26 cellular contexts compared by ENCODE assay signal in genomic region chr9:77800924-77801551, GRCh38.
DNase-seq lines count a peak whose midpoint lies in the region; ATAC-seq lines count a peak whose summit lies in the region.
"Had no signal": no experiment of that assay in that cellular context is flagged by ENCODE, and none has a peak within 500 bp of the region (broad histone marks: within the 10 kb centered on the region; RNA-seq: fewer than 3 reads in every experiment).

No MANE protein-coding gene starts in this region.

- no peak overlapping the region for H3K4me3 ChIP-seq in endocrine pancreas (ENCODE audit: control insufficient read depth, insufficient read depth, low read length)
- H3K4me3 ChIP-seq: lung, mucosa of descending colon, SK-N-MC had no signal

- no peaks in the 10 kb centered on the region for H3K9me3 ChIP-seq in endocrine pancreas (ENCODE audit: control insufficient read depth, low read length)
- H3K9me3 ChIP-seq: mucosa of descending colon had no signal

- no peaks in the 10 kb centered on the region for H3K27me3 Mint-ChIP-seq in activated CD8-positive, alpha-beta memory T cell treated with anti-CD3 and anti-CD28 coated beads, Interleukin-2, amount 10 ng/mL, durations not matched to agents 7 days and 5 days
- H3K27me3 Mint-ChIP-seq: activated CD8-positive, alpha-beta T cell treated with anti-CD3 and anti-CD28 coated beads for 36 hours; brain; type B pancreatic cell had no signal

- no peaks in the 10 kb centered on the region for H3K9me3 Mint-ChIP-seq in activated CD8-positive, alpha-beta memory T cell treated with anti-CD3 and anti-CD28 coated beads, Interleukin-2, amount 10 ng/mL, durations not matched to agents 7 days and 5 days (ENCODE audit: low read depth)
- H3K9me3 Mint-ChIP-seq in stimulated activated effector memory CD8-positive, alpha-beta T cell treated with anti-CD3 and anti-CD28 coated beads, Interleukin-12 subunit alpha, Interleukin-12 subunit beta, amount 100 ng/mL, for 72 hours, result no peaks in the 10 kb centered on the region
- H3K9me3 Mint-ChIP-seq: activated CD8-positive, alpha-beta T cell treated with anti-CD3 and anti-CD28 coated beads for 36 hours; brain; natural killer cell; type B pancreatic cell had no signal

- H3K27me3 ChIP-seq in endocrine pancreas (ENCODE audit: control insufficient read depth, insufficient read depth, low read length), result no peaks in the 10 kb centered on the region

- no peak for DNase-seq in activated CD8-positive, alpha-beta memory T cell treated with anti-CD3 and anti-CD28 coated beads, Interleukin-2, amount 10 ng/mL, durations not matched to agents 7 days and 5 days
- no peak for DNase-seq in activated CD8-positive, alpha-beta memory T cell treated with anti-CD3 and anti-CD28 coated beads, Interleukin-2, amount 50 U/mL, for 48 hours
- peak; percentile 42 for DNase-seq in NCI-H2029 treated with DMSO at 0.1 percent for 48 hours (lab: John Stamatoyannopoulos, UW)
- DNase-seq in stimulated activated effector memory CD8-positive, alpha-beta T cell treated with anti-CD3 and anti-CD28 coated beads, Interleukin-12 subunit alpha, Interleukin-12 subunit beta, amount 100 ng/mL, for 72 hours (ENCODE audit: low spot score in 2 of 2), result no peak
- DNase-seq in HT-29 (ENCODE audit: low spot score), result no peak
- DNase-seq: activated CD8-positive, alpha-beta T cell treated with anti-CD3 and anti-CD28 coated beads for 36 hours; amniotic stem cell; cerebellar nuclear complex; dermis blood vessel endothelial cell; DMS 273 treated with DMSO at 0.1 percent for 48 hours; HCEC 1CT; Karpas-422; kidney glomerular epithelial cell; mucosa of descending colon; natural killer cell; NCI-H2171 treated with DMSO at 0.1 percent for 48 hours; NCI-H526; PC-3; stimulated activated CD4-positive, alpha-beta T cell treated with anti-CD3 and anti-CD28 coated beads, Interleukin-4, amount 100 ng/mL, for 1 hour had no signal

- peak; percentile 45 for ATAC-seq in activated CD8-positive, alpha-beta memory T cell treated with anti-CD3 and anti-CD28 coated beads, Interleukin-2, amount 10 ng/mL, durations not matched to agents 7 days and 5 days
- ATAC-seq in stimulated activated effector memory CD8-positive, alpha-beta T cell treated with anti-CD3 and anti-CD28 coated beads, Interleukin-12 subunit alpha, Interleukin-12 subunit beta, amount 100 ng/mL, for 72 hours, result peak; percentile 64
- ATAC-seq in GM19452 (IDR thresholded peaks at IDR 0.05; ENCODE audit: unreplicated experiment) (no peak), HG02973 (IDR thresholded peaks at IDR 0.05; ENCODE audit: unreplicated experiment) (no peak)
- ATAC-seq: activated CD8-positive, alpha-beta T cell treated with anti-CD3 and anti-CD28 coated beads for 36 hours; mucosa of descending colon; natural killer cell; PC-3 had no signal

- peaks cover 10% of the 10 kb centered on the region for H3K4me1 Mint-ChIP-seq in activated CD8-positive, alpha-beta memory T cell treated with anti-CD3 and anti-CD28 coated beads, Interleukin-2, amount 10 ng/mL, durations not matched to agents 7 days and 5 days
- H3K4me1 Mint-ChIP-seq in stimulated activated effector memory CD8-positive, alpha-beta T cell treated with anti-CD3 and anti-CD28 coated beads, Interleukin-12 subunit alpha, Interleukin-12 subunit beta, amount 100 ng/mL, for 72 hours, result no peaks in the 10 kb centered on the region
- H3K4me1 Mint-ChIP-seq: natural killer cell had no signal

- peaks cover 5% of the 10 kb centered on the region for H3K36me3 Mint-ChIP-seq in activated CD8-positive, alpha-beta memory T cell treated with anti-CD3 and anti-CD28 coated beads, Interleukin-2, amount 10 ng/mL, durations not matched to agents 7 days and 5 days
- no peaks in the 10 kb centered on the region for H3K36me3 Mint-ChIP-seq in stimulated activated effector memory CD8-positive, alpha-beta T cell treated with anti-CD3 and anti-CD28 coated beads, Interleukin-12 subunit alpha, Interleukin-12 subunit beta, amount 100 ng/mL, for 72 hours

- no peak overlapping the region for H3K4me3 Mint-ChIP-seq in activated CD8-positive, alpha-beta memory T cell treated with anti-CD3 and anti-CD28 coated beads, Interleukin-2, amount 10 ng/mL, durations not matched to agents 7 days and 5 days
- no peak overlapping the region for H3K4me3 Mint-ChIP-seq in stimulated activated effector memory CD8-positive, alpha-beta T cell treated with anti-CD3 and anti-CD28 coated beads, Interleukin-12 subunit alpha, Interleukin-12 subunit beta, amount 100 ng/mL, for 72 hours
- H3K4me3 Mint-ChIP-seq: activated CD8-positive, alpha-beta T cell treated with anti-CD3 and anti-CD28 coated beads for 36 hours; brain; natural killer cell; type B pancreatic cell had no signal

- H3K9ac ChIP-seq in endocrine pancreas (ENCODE audit: control insufficient read depth, insufficient read depth, low read length), result peak overlapping the region; percentile 14

- H3K27ac Mint-ChIP-seq in activated CD8-positive, alpha-beta memory T cell treated with anti-CD3 and anti-CD28 coated beads, Interleukin-2, amount 10 ng/mL, durations not matched to agents 7 days and 5 days, result no peak overlapping the region
- H3K27ac Mint-ChIP-seq in stimulated activated effector memory CD8-positive, alpha-beta T cell treated with anti-CD3 and anti-CD28 coated beads, Interleukin-12 subunit alpha, Interleukin-12 subunit beta, amount 100 ng/mL, for 72 hours, result no peak overlapping the region
- H3K27ac Mint-ChIP-seq: activated CD8-positive, alpha-beta T cell treated with anti-CD3 and anti-CD28 coated beads for 36 hours; natural killer cell; type B pancreatic cell had no signal

- no peaks in the 10 kb centered on the region for H3K36me3 ChIP-seq in endocrine pancreas (ENCODE audit: control insufficient read depth, insufficient read depth, low read length)

- peaks cover 14% of the 10 kb centered on the region for H3K4me1 ChIP-seq in endocrine pancreas (ENCODE audit: control insufficient read depth, insufficient read depth, low read length)

- CTCF ChIA-PET in activated CD8-positive, alpha-beta memory T cell treated with anti-CD3 and anti-CD28 coated beads, Interleukin-2, amount 10 ng/mL, durations not matched to agents 7 days and 5 days (lab: Charles Lee), result no interaction called here

Comparison
In these comparisons a context has a peak if more than half of its experiments do, and no peak if none do; other contexts are left out.
1. ATAC-seq: peak in activated CD8-positive, alpha-beta memory T cell treated with anti-CD3 and anti-CD28 coated beads, Interleukin-2, amount 10 ng/mL, durations not matched to agents 7 days and 5 days (single experiment) and stimulated activated effector memory CD8-positive, alpha-beta T cell treated with anti-CD3 and anti-CD28 coated beads, Interleukin-12 subunit alpha, Interleukin-12 subunit beta, amount 100 ng/mL, for 72 hours (single experiment); none in GM19452 (single experiment) and HG02973 (single experiment).